15 cellular contexts compared by ENCODE assay signal in the genomic region with DNA sequence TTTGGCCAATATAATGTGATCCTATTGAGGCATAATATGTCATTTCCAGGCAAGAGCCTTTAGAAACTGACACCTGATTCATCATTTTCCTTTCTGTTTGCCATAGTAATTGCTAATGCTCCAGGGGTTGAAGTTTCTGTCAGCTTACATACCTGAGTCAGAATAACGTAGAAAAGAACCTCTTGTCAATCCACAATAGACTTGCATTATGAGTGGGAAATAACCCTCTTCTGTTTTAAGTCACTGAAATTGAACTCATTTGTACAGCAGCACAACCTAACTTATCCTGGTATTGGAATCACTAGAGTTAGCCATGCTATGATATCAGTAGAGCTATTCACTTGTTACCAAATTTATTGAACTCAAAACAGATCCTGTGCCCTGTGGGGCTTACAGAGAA.
DNase-seq lines count a peak whose midpoint lies in the region; ATAC-seq and TF ChIP-seq lines count a peak whose summit lies in the region.
"Had no signal": no experiment of that assay in that cellular context is flagged by ENCODE, and none has a peak within 500 bp of the region (broad histone marks: within the 10 kb centered on the region; RNA-seq: fewer than 3 reads in every experiment).

No MANE protein-coding gene starts in this region.

- ATAC-seq in GM19397 (IDR thresholded peaks at IDR 0.05; ENCODE audit: unreplicated experiment) (peak; percentile 59), HG02981 (IDR thresholded peaks at IDR 0.05; ENCODE audit: unreplicated experiment) (peak; percentile 71)
- ATAC-seq: left colon, pancreas had no signal

- no peaks in the 10 kb centered on the region for H3K9me2 ChIP-seq in neural cell (ENCODE audit: insufficient read depth, low read length)
- H3K9me2 ChIP-seq: SK-N-SH had no signal

- peak overlapping the region; percentile 51 for H3K27ac ChIP-seq in neural cell (ENCODE audit: low read length)
- H3K27ac ChIP-seq: pancreas, skin epidermis had no signal

- no peaks in the 10 kb centered on the region for H3F3A ChIP-seq in neural cell (ENCODE audit: insufficient read depth, low read length, poor library complexity, severe bottlenecking)

- H3K4me3 ChIP-seq in neural cell (ENCODE audit: low read length) (no peak overlapping the region), H7 (ENCODE audit: insufficient read depth, low read depth, low read length) (no peak overlapping the region)
- H3K4me3 ChIP-seq: pancreas, skin epidermis had no signal

- H2AFZ ChIP-seq in neural cell (ENCODE audit: low read depth, low read length): no peak overlapping the region

- H4K20me1 ChIP-seq in neural cell (ENCODE audit: insufficient read depth): no peaks in the 10 kb centered on the region

- H3K36me3 ChIP-seq in neural cell (ENCODE audit: insufficient read depth, low read length) (no peaks in the 10 kb centered on the region), H7 (replicated peaks; ENCODE audit: control insufficient read depth, insufficient read depth, low read length) (no peaks in the 10 kb centered on the region)
- H3K36me3 ChIP-seq: pancreas had no signal

- no peak overlapping the region for H3K9ac ChIP-seq in neural cell (ENCODE audit: low read length)
- H3K9ac ChIP-seq: SK-N-SH had no signal

- H3K27me3 ChIP-seq in neural cell (ENCODE audit: insufficient read depth, low read depth, low read length) (no peaks in the 10 kb centered on the region), H7 (ENCODE audit: control insufficient read depth, insufficient read depth, low read length) (no peaks in the 10 kb centered on the region)
- H3K27me3 ChIP-seq: pancreas had no signal

- no peak for TF ChIP-seq RAD21 in neural cell (conservative IDR thresholded peaks at IDR 0.05)

- H3K79me2 ChIP-seq in neural cell (replicated peaks; ENCODE audit: insufficient read depth, low read length): no peaks in the 10 kb centered on the region

- H3K9me3 ChIP-seq in neural cell (ENCODE audit: low read length): no peaks in the 10 kb centered on the region
- H3K9me3 ChIP-seq: pancreas, SK-N-SH had no signal

- TF ChIP-seq EP300 in neural cell (conservative IDR thresholded peaks at IDR 0.05; ENCODE audit: poor library complexity, severe bottlenecking): peak; percentile 98

- H3K4me2 ChIP-seq in neural cell (ENCODE audit: low read length): peak overlapping the region; percentile 33
- H3K4me2 ChIP-seq: SK-N-SH had no signal

- no peak for TF ChIP-seq CTCF in neural cell (IDR thresholded peaks at IDR 0.05; ENCODE audit: poor library complexity, severe bottlenecking)

- DNase-seq in activated T-cell treated with anti-CD3 and anti-CD28 coated beads for 48 hours (ENCODE audit: low read depth) (peak; percentile 2), COLO829 (ENCODE audit: low spot score) (no peak), NCI-H2029 treated with DMSO at 0.1 percent for 48 hours (lab: John Stamatoyannopoulos, UW) (no peak), H7 (no peak)
- DNase-seq in activated T-cell treated with anti-CD3 and anti-CD28 coated beads, Interleukin-2, amount 50 U/mL, for 1 hour: no peak
- DNase-seq: activated CD8-positive, alpha-beta memory T cell treated with anti-CD3 and anti-CD28 coated beads, Interleukin-2, amount 50 U/mL, for 4 hours; H9; left colon; NCI-H1048; pancreas; SK-N-SH had no signal

TF ChIP-seq in neural cell, 6 proteins besides CTCF, POLR2A, EP300 and RAD21:
- TF ChIP-seq MXI1 (conservative IDR thresholded peaks at IDR 0.05; ENCODE audit: poor library complexity, severe bottlenecking): no peak
- TF ChIP-seq, protein P1, sequence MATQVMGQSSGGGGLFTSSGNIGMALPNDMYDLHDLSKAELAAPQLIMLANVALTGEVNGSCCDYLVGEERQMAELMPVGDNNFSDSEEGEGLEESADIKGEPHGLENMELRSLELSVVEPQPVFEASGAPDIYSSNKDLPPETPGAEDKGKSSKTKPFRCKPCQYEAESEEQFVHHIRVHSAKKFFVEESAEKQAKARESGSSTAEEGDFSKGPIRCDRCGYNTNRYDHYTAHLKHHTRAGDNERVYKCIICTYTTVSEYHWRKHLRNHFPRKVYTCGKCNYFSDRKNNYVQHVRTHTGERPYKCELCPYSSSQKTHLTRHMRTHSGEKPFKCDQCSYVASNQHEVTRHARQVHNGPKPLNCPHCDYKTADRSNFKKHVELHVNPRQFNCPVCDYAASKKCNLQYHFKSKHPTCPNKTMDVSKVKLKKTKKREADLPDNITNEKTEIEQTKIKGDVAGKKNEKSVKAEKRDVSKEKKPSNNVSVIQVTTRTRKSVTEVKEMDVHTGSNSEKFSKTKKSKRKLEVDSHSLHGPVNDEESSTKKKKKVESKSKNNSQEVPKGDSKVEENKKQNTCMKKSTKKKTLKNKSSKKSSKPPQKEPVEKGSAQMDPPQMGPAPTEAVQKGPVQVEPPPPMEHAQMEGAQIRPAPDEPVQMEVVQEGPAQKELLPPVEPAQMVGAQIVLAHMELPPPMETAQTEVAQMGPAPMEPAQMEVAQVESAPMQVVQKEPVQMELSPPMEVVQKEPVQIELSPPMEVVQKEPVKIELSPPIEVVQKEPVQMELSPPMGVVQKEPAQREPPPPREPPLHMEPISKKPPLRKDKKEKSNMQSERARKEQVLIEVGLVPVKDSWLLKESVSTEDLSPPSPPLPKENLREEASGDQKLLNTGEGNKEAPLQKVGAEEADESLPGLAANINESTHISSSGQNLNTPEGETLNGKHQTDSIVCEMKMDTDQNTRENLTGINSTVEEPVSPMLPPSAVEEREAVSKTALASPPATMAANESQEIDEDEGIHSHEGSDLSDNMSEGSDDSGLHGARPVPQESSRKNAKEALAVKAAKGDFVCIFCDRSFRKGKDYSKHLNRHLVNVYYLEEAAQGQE (IDR thresholded peaks at IDR 0.05; ENCODE audit: borderline replicate concordance): peak; percentile 60
- peak; percentile 19 for TF ChIP-seq SMC3 (conservative IDR thresholded peaks at IDR 0.05; ENCODE audit: poor library complexity)
- no peak for TF ChIP-seq TAF1 (IDR thresholded peaks at IDR 0.05; ENCODE audit: low read depth)
- TF ChIP-seq POLR2AphosphoS5 (IDR thresholded peaks at IDR 0.05): peak; percentile 89
- no peak for TF ChIP-seq EZH2 (IDR thresholded peaks at IDR 0.05; ENCODE audit: borderline replicate concordance, insufficient read depth, low read length, poor library complexity, severe bottlenecking)
